In genomic region chr22:27212617-27213177, GRCh38 we compare ENCODE assay signal across 8 cellular contexts.
A peak's percentile ranks its signal among the peaks of the same experiment; 100 is the strongest.
DNase-seq lines count a peak whose midpoint lies in the region; ATAC-seq and TF ChIP-seq lines count a peak whose summit lies in the region.

No MANE protein-coding gene starts in this region.

- H3K4me3 ChIP-seq in tibial artery, result no peak overlapping the region

- ATAC-seq in left lobe of liver (peak; percentile 55), GM21825 (IDR thresholded peaks at IDR 0.05; ENCODE audit: unreplicated experiment) (no peak), HG02610 (IDR thresholded peaks at IDR 0.05; ENCODE audit: unreplicated experiment) (no peak)

- DNase-seq in KBM-7 (peak; percentile 1), astrocyte of the hippocampus (ENCODE audit: low read depth, low spot score) (peak; percentile 93), left lobe of liver (ENCODE audit: low spot score) (no peak), tibial artery (peak; percentile 95), iPS-NIHi7 (ENCODE audit: extremely low spot score) (no peak), activated gamma-delta T cell (lab: John Stamatoyannopoulos, UW) (no peak)

- intact Hi-C loops in tibial artery (cut with DNase I; ENCODE audit: low total_unique reads), result loop anchor here (5.0 kb wide), 1 partner anchor 105 kb away; no protein-coding TSS in a partner anchor

- no peaks in the 10 kb centered on the region for H3K27me3 ChIP-seq in tibial artery

- H3K4me1 ChIP-seq in tibial artery, result peaks cover 13 to 44% (median 24%) of the 10 kb centered on the region in 4 donors

- H3K36me3 ChIP-seq in tibial artery, result no peaks in the 10 kb centered on the region

- peak overlapping the region; percentile 65 to 83 for H3K27ac ChIP-seq in tibial artery

- in situ Hi-C loops in KBM-7 (cut with MboI; ENCODE audit: low pct_unique_long_range_greater_than_20kb, low sequenced_read_pairs), result no loop called here

- TF ChIP-seq CTCF in tibial artery (IDR thresholded peaks at IDR 0.05), result no peak

- H3K9me3 ChIP-seq in tibial artery, result no peaks in the 10 kb centered on the region

Comparison
In these comparisons a context has a peak if more than half of its experiments do, and no peak if none do; other contexts are left out.
1. DNase-seq: peak in KBM-7 (single experiment), astrocyte of the hippocampus (single experiment) and tibial artery (2 of 2); none in left lobe of liver (single experiment), iPS-NIHi7 (single experiment) and activated gamma-delta T cell (single experiment).